In genomic region chr20:44497761-44498160, GRCh38 we compare ENCODE assay signal across 19 cellular contexts. TPM values are rescaled to one million over a fixed set of nuclear protein-coding genes. Genes with fewer than 3 reads are reported as not detected.
DNase-seq lines count a peak whose midpoint lies in the region; ATAC-seq and TF ChIP-seq lines count a peak whose summit lies in the region.
"Had no signal": no experiment of that assay in that cellular context is flagged by ENCODE, and none has a peak within 500 bp of the region (broad histone marks: within the 10 kb centered on the region; RNA-seq: fewer than 3 reads in every experiment).

No MANE protein-coding gene starts in this region.

- DNase-seq in activated naive CD4-positive, alpha-beta T cell treated with anti-CD3 and anti-CD28 coated beads, Interleukin-2, amount 50 U/mL, for 16 hours = no peak
- DNase-seq in mesenchymal stem cell (no peak), uterus (no peak), upper lobe of left lung (no peak), putamen (ENCODE audit: low spot score) (no peak), AG08396 (ENCODE audit: low spot score) (no peak)
- DNase-seq: activated CD4-positive, CD25-positive, alpha-beta regulatory T cell; activated CD8-positive, alpha-beta memory T cell treated with anti-CD3 and anti-CD28 coated beads, Interleukin-2, amount 50 U/mL, for 4 hours; central memory CD4-positive, alpha-beta T cell; effector memory CD4-positive, alpha-beta T cell; GOT3; NCI-H1694; NCI-H345; occipital lobe had no signal

- H3K4me3 Mint-ChIP-seq in activated naive CD4-positive, alpha-beta T cell treated with anti-CD3 and anti-CD28 coated beads, Interleukin-2, amount 50 U/mL, for 24 hours = no peak overlapping the region
- no peak overlapping the region for H3K4me3 Mint-ChIP-seq in activated naive CD8-positive, alpha-beta T cell
- H3K4me3 Mint-ChIP-seq: T-helper 1 cell treated with Interleukin-12 subunit alpha and Interleukin-12 subunit beta and Interleukin-4 antibody, amounts not matched to agents 30 μg/mL and 1 μg/mL, for 36 hours had no signal

- no peak overlapping the region for H3K18ac ChIP-seq in mesenchymal stem cell (ENCODE audit: low read depth in 1 of 2, low read length in 2 of 2)

- H4K8ac ChIP-seq in mesenchymal stem cell (ENCODE audit: low read length) = no peak overlapping the region

- no peak for TF ChIP-seq EP300 in upper lobe of left lung (IDR thresholded peaks at IDR 0.05)

- H3K36me3 Mint-ChIP-seq in activated naive CD4-positive, alpha-beta T cell treated with anti-CD3 and anti-CD28 coated beads, Interleukin-2, amount 50 U/mL, for 24 hours = peaks cover 26% of the 10 kb centered on the region
- H3K36me3 Mint-ChIP-seq in activated naive CD8-positive, alpha-beta T cell = peaks cover 13% of the 10 kb centered on the region

- H3K4me1 Mint-ChIP-seq in activated naive CD4-positive, alpha-beta T cell treated with anti-CD3 and anti-CD28 coated beads, Interleukin-2, amount 50 U/mL, for 24 hours = peaks cover 37% of the 10 kb centered on the region
- H3K4me1 Mint-ChIP-seq in activated naive CD8-positive, alpha-beta T cell (ENCODE audit: low read depth) = peaks cover 36% of the 10 kb centered on the region

- no peaks in the 10 kb centered on the region for H3K9me3 Mint-ChIP-seq in activated naive CD4-positive, alpha-beta T cell treated with anti-CD3 and anti-CD28 coated beads, Interleukin-2, amount 50 U/mL, for 24 hours
- H3K9me3 Mint-ChIP-seq in activated naive CD8-positive, alpha-beta T cell (ENCODE audit: low read depth) = no peaks in the 10 kb centered on the region
- H3K9me3 Mint-ChIP-seq: T-helper 1 cell treated with Interleukin-12 subunit alpha and Interleukin-12 subunit beta and Interleukin-4 antibody, amounts not matched to agents 30 μg/mL and 1 μg/mL, for 36 hours had no signal

- H3K27me3 Mint-ChIP-seq in activated naive CD4-positive, alpha-beta T cell treated with anti-CD3 and anti-CD28 coated beads, Interleukin-2, amount 50 U/mL, for 24 hours = no peaks in the 10 kb centered on the region
- H3K27me3 Mint-ChIP-seq in activated naive CD8-positive, alpha-beta T cell = no peaks in the 10 kb centered on the region

- peaks cover 25 to 84% of the 10 kb centered on the region in 2 experiments for H3K36me3 ChIP-seq in mesenchymal stem cell (ENCODE audit: control insufficient read depth in 1 of 2, insufficient read depth in 2 of 2, low read depth in 1 of 2, low read length in 2 of 2)
- no peaks in the 10 kb centered on the region for H3K36me3 ChIP-seq in uterus
- H3K36me3 ChIP-seq in upper lobe of left lung = peaks cover 33 to 100% (median 63%) of the 10 kb centered on the region in 4 donors

- peak overlapping the region; percentile 75 for H3K9ac ChIP-seq in mesenchymal stem cell (ENCODE audit: low read length)

- H3K14ac ChIP-seq in mesenchymal stem cell (ENCODE audit: low read length in 2 of 2) = no peak overlapping the region

- intact Hi-C loops in uterus (cut with DNase I; ENCODE audit: low total_unique reads) = no loop called here

- no peak overlapping the region for H2BK120ac ChIP-seq in mesenchymal stem cell (ENCODE audit: low read depth, low read length)

- 82% methylated on average over 3 of the region's 3 CpGs for WGBS in mesenchymal stem cell
- WGBS in upper lobe of left lung, 2 donors = 74 to 76% methylated on average over 3 of the region's 3 CpGs

- H3K9me3 ChIP-seq in mesenchymal stem cell (ENCODE audit: control insufficient read depth, low read length) (no peaks in the 10 kb centered on the region), uterus (no peaks in the 10 kb centered on the region), upper lobe of left lung (no peaks in the 10 kb centered on the region)

- H3K27ac ChIP-seq in mesenchymal stem cell (ENCODE audit: low read length, poor library complexity, severe bottlenecking) = no peak overlapping the region
- peak overlapping the region; percentile 67 to 76 for H3K27ac ChIP-seq in uterus
- no peak overlapping the region for H3K27ac ChIP-seq in upper lobe of left lung
- H3K27ac ChIP-seq: RWPE1 had no signal

- peak overlapping the region; percentile 63 for H3K27ac Mint-ChIP-seq in activated naive CD4-positive, alpha-beta T cell treated with anti-CD3 and anti-CD28 coated beads, Interleukin-2, amount 50 U/mL, for 24 hours
- peak overlapping the region; percentile 30 for H3K27ac Mint-ChIP-seq in activated naive CD8-positive, alpha-beta T cell
- H3K27ac Mint-ChIP-seq: T-helper 1 cell treated with Interleukin-12 subunit alpha and Interleukin-12 subunit beta and Interleukin-4 antibody, amounts not matched to agents 30 μg/mL and 1 μg/mL, for 36 hours had no signal

- peaks cover 11% of the 10 kb centered on the region for H3K79me1 ChIP-seq in mesenchymal stem cell (replicated peaks; ENCODE audit: low read length, poor library complexity, severe bottlenecking)

- ATAC-seq in upper lobe of left lung (ENCODE audit: low FRiP score in 2 of 2) = no peak

- no peak overlapping the region for H4K91ac ChIP-seq in mesenchymal stem cell (ENCODE audit: low read length)

- H3K4me2 ChIP-seq in mesenchymal stem cell (ENCODE audit: low read length, poor library complexity, severe bottlenecking) = no peak overlapping the region

- H2BK5ac ChIP-seq in mesenchymal stem cell (ENCODE audit: low read depth, low read length, poor library complexity, severe bottlenecking) = no peak overlapping the region

- H3K4me3 ChIP-seq in mesenchymal stem cell (ENCODE audit: insufficient read depth in 1 of 2, low read depth in 1 of 2, low read length in 2 of 2) = no peak overlapping the region
- no peak overlapping the region for H3K4me3 ChIP-seq in uterus
- no peak overlapping the region for H3K4me3 ChIP-seq in upper lobe of left lung
- H3K4me3 ChIP-seq: skin epidermis had no signal

- no peak overlapping the region for H3K23ac ChIP-seq in mesenchymal stem cell (ENCODE audit: low read length in 2 of 2)

- no peak overlapping the region for H2BK15ac ChIP-seq in mesenchymal stem cell (ENCODE audit: low read depth, poor library complexity, severe bottlenecking)

- H3K4ac ChIP-seq in mesenchymal stem cell (ENCODE audit: low read depth in 1 of 2, low read length in 2 of 2) = no peak overlapping the region

- no peak overlapping the region for H2BK12ac ChIP-seq in mesenchymal stem cell (ENCODE audit: low read length in 2 of 2)

- H2AK5ac ChIP-seq in mesenchymal stem cell (ENCODE audit: low read length, severe bottlenecking) = no peak overlapping the region

- no peak for TF ChIP-seq POLR2A in uterus (IDR thresholded peaks at IDR 0.05)
- no peak for TF ChIP-seq POLR2A in upper lobe of left lung (IDR thresholded peaks at IDR 0.05)

- H2AFZ ChIP-seq in mesenchymal stem cell (ENCODE audit: low read depth, low read length) = no peak overlapping the region

- no peaks in the 10 kb centered on the region for H3K27me3 ChIP-seq in mesenchymal stem cell (ENCODE audit: control insufficient read depth in 1 of 2, insufficient read depth in 1 of 2, low read length in 2 of 2)
- H3K27me3 ChIP-seq in uterus = no peaks in the 10 kb centered on the region
- no peaks in the 10 kb centered on the region for H3K27me3 ChIP-seq in upper lobe of left lung

- H3K4me1 ChIP-seq in mesenchymal stem cell (ENCODE audit: control insufficient read depth, insufficient read depth, low read depth, low read length) = no peaks in the 10 kb centered on the region
- H3K4me1 ChIP-seq in uterus = no peaks in the 10 kb centered on the region
- peaks cover 0 to 13% (median 8%) of the 10 kb centered on the region in 4 donors for H3K4me1 ChIP-seq in upper lobe of left lung

- TF ChIP-seq CTCF in uterus (IDR thresholded peaks at IDR 0.05) (no peak), upper lobe of left lung (IDR thresholded peaks at IDR 0.05) (no peak)

RNA-seq across cellular contexts. Expression of gene TTPAL, which starts 22.1 kb away (rescaled TPM):
- 9.3 TPM for polyA plus RNA-seq in mesenchymal stem cell (2013, experiment 1 of 2)
- polyA plus RNA-seq in mesenchymal stem cell (2013, experiment 2 of 2) = 10.5 TPM
- 10 to 100 TPM in 2 of 4 donors, 1 to 10 TPM in 2; 4.9 to 18.2 (median 10.0) TPM for total RNA-seq in uterus
- total RNA-seq in upper lobe of left lung = 10 to 100 TPM in 4 of 6 donors, 1 to 10 TPM in 2; 9.4 to 12.2 (median 10.2) TPM

RNA-seq across cellular contexts. Expression of gene SERINC3, which starts 24.1 kb away (rescaled TPM):
- 154 TPM for polyA plus RNA-seq in mesenchymal stem cell (2013, experiment 1 of 2)
- polyA plus RNA-seq in mesenchymal stem cell (2013, experiment 2 of 2) = 162 TPM
- total RNA-seq in uterus = 100 to 1,000 TPM in 1 of 4 donors, 10 to 100 TPM in 3; 44.1 to 113 (median 58.3) TPM
- 100 to 1,000 TPM in 4 of 6 donors, 10 to 100 TPM in 2; 56.3 to 122 (median 107) TPM for total RNA-seq in upper lobe of left lung

Comparison
In these comparisons a context has a peak if more than half of its experiments do, and no peak if none do; other contexts are left out.
1. H3K27ac ChIP-seq: peak in uterus (2 of 2); none in mesenchymal stem cell (single experiment) and upper lobe of left lung (0 of 4).